Comparison of ENCODE assay signal across 8 cellular contexts in the genomic region with DNA sequence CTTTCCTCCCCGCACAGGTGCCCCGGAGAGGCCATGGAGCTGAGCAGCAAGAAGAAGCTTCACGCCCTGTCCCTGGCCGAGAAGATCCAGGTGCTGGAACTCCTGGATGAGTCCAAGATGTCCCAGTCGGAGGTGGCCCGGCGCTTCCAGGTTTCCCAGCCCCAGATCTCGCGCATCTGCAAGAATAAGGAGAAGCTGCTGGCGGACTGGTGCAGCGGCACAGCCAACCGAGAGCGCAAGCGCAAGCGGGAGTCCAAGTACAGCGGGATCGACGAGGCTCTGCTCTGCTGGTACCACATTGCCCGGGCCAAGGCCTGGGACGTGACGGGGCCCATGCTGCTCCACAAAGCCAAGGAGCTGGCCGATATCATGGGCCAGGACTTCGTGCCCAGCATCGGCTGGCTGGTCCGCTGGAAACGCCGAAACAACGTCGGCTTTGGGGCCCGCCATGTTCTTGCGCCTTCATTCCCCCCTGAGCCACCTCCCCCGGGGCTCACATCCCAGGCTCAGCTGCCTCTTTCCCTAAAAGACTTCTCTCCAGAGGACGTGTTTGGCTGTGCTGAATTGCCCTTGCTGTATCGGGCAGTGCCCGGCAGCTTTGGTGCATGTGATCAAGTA. TPM values are rescaled to one million over a fixed set of nuclear protein-coding genes. Genes with fewer than 3 reads are reported as not detected.
A peak's percentile ranks its signal among the peaks of the same experiment; 100 is the strongest.
DNase-seq lines count a peak whose midpoint lies in the region; ATAC-seq and TF ChIP-seq lines count a peak whose summit lies in the region.

No MANE protein-coding gene starts in this region.

- ATAC-seq in upper lobe of right lung: no peak
- ATAC-seq in GM21381 (IDR thresholded peaks at IDR 0.05; ENCODE audit: unreplicated experiment): no peak

- peaks cover 32% of the 10 kb centered on the region for H3K27me3 Mint-ChIP-seq in activated naive CD4-positive, alpha-beta T cell treated with anti-CD3 and anti-CD28 coated beads, Interleukin-2, amount 10 ng/mL, durations not matched to agents 7 days and 5 days

- peak overlapping the region; percentile 11 for H3K27ac Mint-ChIP-seq in activated naive CD4-positive, alpha-beta T cell treated with anti-CD3 and anti-CD28 coated beads, Interleukin-2, amount 10 ng/mL, durations not matched to agents 7 days and 5 days

- H3K9me3 Mint-ChIP-seq in activated naive CD4-positive, alpha-beta T cell treated with anti-CD3 and anti-CD28 coated beads, Interleukin-2, amount 10 ng/mL, durations not matched to agents 7 days and 5 days: no peaks in the 10 kb centered on the region

- H3K4me3 Mint-ChIP-seq in activated naive CD4-positive, alpha-beta T cell treated with anti-CD3 and anti-CD28 coated beads, Interleukin-2, amount 10 ng/mL, durations not matched to agents 7 days and 5 days: peak overlapping the region; percentile 88

- H3K36me3 ChIP-seq in upper lobe of right lung: peaks cover 21% of the 10 kb centered on the region

- H3K36me3 Mint-ChIP-seq in activated naive CD4-positive, alpha-beta T cell treated with anti-CD3 and anti-CD28 coated beads, Interleukin-2, amount 10 ng/mL, durations not matched to agents 7 days and 5 days: peaks cover 11% of the 10 kb centered on the region

- H3K27me3 ChIP-seq in mononuclear cell (ENCODE audit: insufficient read depth, low read length) (no peaks in the 10 kb centered on the region), upper lobe of right lung (peaks cover 8% of the 10 kb centered on the region)

- no peak overlapping the region for H3K27ac ChIP-seq in upper lobe of right lung

- DNase-seq in activated naive CD4-positive, alpha-beta T cell treated with anti-CD3 and anti-CD28 coated beads, Interleukin-2, amount 10 ng/mL, durations not matched to agents 7 days and 5 days: no peak
- no peak for DNase-seq in activated naive CD4-positive, alpha-beta T cell treated with Interleukin-2 at 50 U/mL for 16 hours
- DNase-seq in choroid plexus epithelial cell (ENCODE audit: low read depth): peak; percentile 57
- DNase-seq in upper lobe of right lung: peak; percentile 75
- DNase-seq in NCI-H2029 (lab: John Stamatoyannopoulos, UW): no peak
- DNase-seq in middle frontal gyrus (ENCODE audit: extremely low spot score, low spot score): no peak

- intact Hi-C loops in upper lobe of right lung (cut with DNase I): no loop called here

- H3K4me1 Mint-ChIP-seq in activated naive CD4-positive, alpha-beta T cell treated with anti-CD3 and anti-CD28 coated beads, Interleukin-2, amount 10 ng/mL, durations not matched to agents 7 days and 5 days: peaks cover 15% of the 10 kb centered on the region

- H3K4me1 ChIP-seq in mononuclear cell (ENCODE audit: insufficient read depth, low read length) (peaks cover 13% of the 10 kb centered on the region), upper lobe of right lung (peaks cover 17% of the 10 kb centered on the region)

- CTCF ChIA-PET in activated naive CD4-positive, alpha-beta T cell treated with anti-CD3 and anti-CD28 coated beads, Interleukin-2, amount 10 ng/mL, durations not matched to agents 7 days and 5 days (lab: Charles Lee): no interaction called here

- TF ChIP-seq CTCF in choroid plexus epithelial cell (conservative IDR thresholded peaks at IDR 0.05; ENCODE audit: low read depth, low read length) (no peak), upper lobe of right lung (IDR thresholded peaks at IDR 0.05) (no peak)

- no peaks in the 10 kb centered on the region for H3K9me3 ChIP-seq in mononuclear cell (ENCODE audit: low read depth, low read length)
- H3K9me3 ChIP-seq in upper lobe of right lung: no peaks in the 10 kb centered on the region

- H3K4me3 ChIP-seq in choroid plexus epithelial cell (ENCODE audit: low read depth, low read length) (peak overlapping the region; percentile 37), mononuclear cell (ENCODE audit: low read length) (peak overlapping the region; percentile 28), upper lobe of right lung (peak overlapping the region; percentile 58)

RNA-seq across cellular contexts. Expression of a gene that starts 1.3 kb away (rescaled TPM):
- total RNA-seq in mononuclear cell (0.42 TPM), upper lobe of right lung (0.43 TPM)

RNA-seq across cellular contexts. Expression of a gene that starts 22.2 kb away (rescaled TPM):
- total RNA-seq in mononuclear cell (39.6 TPM), upper lobe of right lung (53.7 TPM)

RNA-seq across cellular contexts. Expression of a gene that starts 26.6 kb away (rescaled TPM):
- total RNA-seq in mononuclear cell: 12.6 TPM
- 11.5 TPM for total RNA-seq in upper lobe of right lung

RNA-seq across cellular contexts. Expression of a gene that starts 30.6 kb away (rescaled TPM):
- total RNA-seq in mononuclear cell: 23.1 TPM
- 37.1 TPM for total RNA-seq in upper lobe of right lung

RNA-seq across cellular contexts. Expression of a gene that starts 41.2 kb away (rescaled TPM):
- not detected for total RNA-seq in mononuclear cell
- 27.5 TPM for total RNA-seq in upper lobe of right lung

Comparison
In these comparisons a context has a peak if more than half of its experiments do, and no peak if none do; other contexts are left out.
1. DNase-seq: peak in choroid plexus epithelial cell (single experiment) and upper lobe of right lung (single experiment); none in activated naive CD4-positive, alpha-beta T cell treated with anti-CD3 and anti-CD28 coated beads, Interleukin-2, amount 10 ng/mL, durations not matched to agents 7 days and 5 days (single experiment), activated naive CD4-positive, alpha-beta T cell treated with Interleukin-2 at 50 U/mL for 16 hours (single experiment), NCI-H2029 (single experiment) and middle frontal gyrus (single experiment).
2. Peak in every context shown above with its lines, with median percentiles within 50 percentile points of each other: H3K4me3 ChIP-seq.